In genomic region chr12:2118061-2118460, GRCh38 we compare ENCODE assay signal across 1 cellular context.
TF ChIP-seq lines count a peak whose summit lies in the region.

No MANE protein-coding gene starts in this region.

TF ChIP-seq in HCT116, 20 proteins besides CTCF, POLR2A, EP300 and RAD21 (continued from another document):
- TF ChIP-seq REST (IDR thresholded peaks at IDR 0.05; ENCODE audit: low read depth) (no peak), ZBTB33 (IDR thresholded peaks at IDR 0.05; ENCODE audit: extremely low read depth, insufficient replicate concordance, low read length) (no peak), JUND (IDR thresholded peaks at IDR 0.05) (no peak), ZNF274 (IDR thresholded peaks at IDR 0.05; ENCODE audit: low read depth, low read length) (no peak), SRF (IDR thresholded peaks at IDR 0.05; ENCODE audit: low read depth) (no peak), YY1 (IDR thresholded peaks at IDR 0.05; ENCODE audit: extremely low read depth, insufficient replicate concordance, low read depth, low read length) (no peak)
